8 cellular contexts compared by ENCODE assay signal in the genomic region with DNA sequence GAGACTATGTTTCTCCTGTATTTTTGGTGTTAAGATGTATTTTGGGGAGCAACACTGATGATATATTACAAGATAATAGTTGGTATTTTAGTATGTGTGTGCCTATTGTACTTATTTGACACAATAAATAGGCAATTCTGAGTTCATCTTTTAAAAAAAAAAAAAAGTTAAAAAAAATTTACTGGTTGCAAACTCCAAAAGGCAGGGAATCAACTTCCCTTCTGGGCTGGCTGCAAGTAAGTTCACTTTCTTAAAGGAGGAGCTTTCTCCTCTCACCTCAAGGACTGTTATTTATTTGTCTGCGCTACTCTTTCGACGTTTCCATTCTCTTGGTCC. TPM values are rescaled to one million over a fixed set of nuclear protein-coding genes. Genes with fewer than 3 reads are reported as not detected.
DNase-seq lines count a peak whose midpoint lies in the region; ATAC-seq, FAIRE-seq and TF ChIP-seq lines count a peak whose summit lies in the region.

No MANE protein-coding gene starts in this region.

- TF ChIP-seq CTCF in heart left ventricle (IDR thresholded peaks at IDR 0.05) (no peak), K562 (IDR thresholded peaks at IDR 0.05 in 2 of 3, conservative IDR thresholded peaks at IDR 0.05 in 1 of 3; ENCODE audit: insufficient read depth in 2 of 3, low read depth in 1 of 3, low read length in 3 of 3) (no peak), upper lobe of right lung (IDR thresholded peaks at IDR 0.05) (no peak)

- no peaks in the 10 kb centered on the region for H3K27me3 ChIP-seq in heart left ventricle
- no peaks in the 10 kb centered on the region for H3K27me3 ChIP-seq in K562 (ENCODE audit: control insufficient read depth in 2 of 2, insufficient read depth in 2 of 2, low read length in 2 of 2)
- no peaks in the 10 kb centered on the region for H3K27me3 ChIP-seq in mononuclear cell (ENCODE audit: insufficient read depth, low read length)
- no peaks in the 10 kb centered on the region for H3K27me3 ChIP-seq in upper lobe of right lung

- no peak for TF ChIP-seq RAD21 in K562 (CRISPR knock-in tag; conservative IDR thresholded peaks at IDR 0.05 in 1 of 2, IDR thresholded peaks at IDR 0.05 in 1 of 2)

- no peak for DNase-seq in heart left ventricle
- DNase-seq in Right ventricle myocardium superior: no peak
- DNase-seq in K562 (ENCODE audit: extremely low read depth in 1 of 4, low spot score in 3 of 4): no peak
- DNase-seq in upper lobe of right lung: no peak
- DNase-seq in inferior parietal cortex (ENCODE audit: extremely low spot score): no peak
- no peak for DNase-seq in NCI-H2171 treated with DMSO at 0.1 percent for 48 hours (lab: John Stamatoyannopoulos, UW)

- peak overlapping the region; percentile 83 for H3K4me2 ChIP-seq in K562 (ENCODE audit: insufficient read depth, low read length)

- CTCF ChIA-PET in K562 (lab: Yijun Ruan, JAX; ENCODE audit: low intra/inter-chr PET ratio): no interaction called here

- in situ Hi-C loops in K562 (cut with MboI): no loop called here

- H3K36me3 ChIP-seq in heart left ventricle (peaks cover 0 to 9% (median 0%) of the 10 kb centered on the region in 9 donors), K562 (ENCODE audit: control insufficient read depth, insufficient read depth, low read length) (no peaks in the 10 kb centered on the region; the same call in 2 of the 3 replicates), upper lobe of right lung (no peaks in the 10 kb centered on the region)

- H3K4me3 ChIP-seq in heart left ventricle (peak overlapping the region; percentile 64 to 96 (median 80)), K562 (peak overlapping the region; percentile 86; the same call in 1 of the 2 replicates), mononuclear cell (ENCODE audit: low read length) (peak overlapping the region; percentile 87), upper lobe of right lung (peak overlapping the region; percentile 88)

- ATAC-seq in heart left ventricle (no peak), Right ventricle myocardium superior (ENCODE audit: poor library complexity) (no peak), K562 (no peak), upper lobe of right lung (no peak), GM18868 (IDR thresholded peaks at IDR 0.05; ENCODE audit: unreplicated experiment) (no peak)

- H2AFZ ChIP-seq in K562 (ENCODE audit: low read depth, low read length): peak overlapping the region; percentile 99

- no peak for TF ChIP-seq EP300 in K562 (IDR thresholded peaks at IDR 0.05; ENCODE audit: low read length)

- H3K9ac ChIP-seq in K562 (ENCODE audit: insufficient read depth in 1 of 2, low read depth in 2 of 2, low read length in 2 of 2): peak overlapping the region in 1 of 2 experiments; percentile 26; a peak in 1 of 4 replicates

- H3K4me1 ChIP-seq in heart left ventricle (peaks cover 0 to 48% (median 30%) of the 10 kb centered on the region in 12 donors), K562 (replicated peaks in 1 of 2; ENCODE audit: control insufficient read depth in 2 of 2, insufficient read depth in 2 of 2, low read length in 2 of 2) (peaks cover 5 to 6% of the 10 kb centered on the region in 2 experiments; a peak in 3 of 5 replicates), mononuclear cell (ENCODE audit: insufficient read depth, low read length) (peaks cover 41% of the 10 kb centered on the region), upper lobe of right lung (peaks cover 12% of the 10 kb centered on the region)

- 0 out of 2 replicates have a peak, but pooled peaks cover 3% of the 10 kb centered on the region for H4K20me1 ChIP-seq in K562 (replicated peaks; ENCODE audit: control insufficient read depth, insufficient read depth, low read length)

- no peak for FAIRE-seq in K562 (lab: Jason Lieb, UNC)

- peak overlapping the region in 8 of 12 donors; percentile 12 to 91 (median 81) for H3K27ac ChIP-seq in heart left ventricle
- no peak overlapping the region; the same call in 1 of the 3 replicates for H3K27ac ChIP-seq in K562 (ENCODE audit: extremely low read depth, low read depth, low read length)
- peak overlapping the region; percentile 84 for H3K27ac ChIP-seq in upper lobe of right lung

- intact Hi-C loops in heart left ventricle (cut with DNase I): no loop called here
- intact Hi-C loops in Right ventricle myocardium superior (cut with DNase I): no loop called here
- intact Hi-C loops in K562 (cut with micrococcal nuclease): no loop called here
- intact Hi-C loops in upper lobe of right lung (cut with DNase I): no loop called here

- H3K9me3 ChIP-seq in heart left ventricle: no peaks in the 10 kb centered on the region
- no peaks in the 10 kb centered on the region for H3K9me3 ChIP-seq in K562 (replicated peaks; ENCODE audit: control insufficient read depth, insufficient read depth, low read depth, low read length)
- H3K9me3 ChIP-seq in mononuclear cell (ENCODE audit: low read depth, low read length): no peaks in the 10 kb centered on the region
- no peaks in the 10 kb centered on the region for H3K9me3 ChIP-seq in upper lobe of right lung

- TF ChIP-seq POLR2A in heart left ventricle (IDR thresholded peaks at IDR 0.05) (no peak), K562 (conservative IDR thresholded peaks at IDR 0.05) (no peak)

- BruUV-seq in K562 (replicated peaks; lab: Mats Ljungman, UMichigan): no TSS peak

- peaks cover 28% of the 10 kb centered on the region for H3K79me2 ChIP-seq in K562 (ENCODE audit: control insufficient read depth, insufficient read depth, low read length)

- WGBS in heart left ventricle, 4 donors: 0 to 1% (median 1%) methylated on average over 3 of the region's 3 CpGs
- WGBS in K562 (ENCODE audit: insufficient coverage, low coverage, missing lambda C conversion rate): 0% methylated on average over 2 of the region's 3 CpGs

- H3K9me1 ChIP-seq in K562 (ENCODE audit: control insufficient read depth, insufficient read depth, low read length): no peaks in the 10 kb centered on the region

- POLR2A ChIA-PET in K562 (lab: Yijun Ruan, JAX): interaction anchor here (1.0 kb wide), 1 partner anchor 275 kb away, joined by 3 read pairs; no protein-coding TSS in a partner anchor

TF ChIP-seq in K562, 482 proteins besides CTCF, POLR2A, EP300 and RAD21:
- TF ChIP-seq ZNF384 (IDR thresholded peaks at IDR 0.05; ENCODE audit: low read depth, low read length): peak; percentile 17; the same call in 1 of the 2 replicates
- TF ChIP-seq, protein P1, sequence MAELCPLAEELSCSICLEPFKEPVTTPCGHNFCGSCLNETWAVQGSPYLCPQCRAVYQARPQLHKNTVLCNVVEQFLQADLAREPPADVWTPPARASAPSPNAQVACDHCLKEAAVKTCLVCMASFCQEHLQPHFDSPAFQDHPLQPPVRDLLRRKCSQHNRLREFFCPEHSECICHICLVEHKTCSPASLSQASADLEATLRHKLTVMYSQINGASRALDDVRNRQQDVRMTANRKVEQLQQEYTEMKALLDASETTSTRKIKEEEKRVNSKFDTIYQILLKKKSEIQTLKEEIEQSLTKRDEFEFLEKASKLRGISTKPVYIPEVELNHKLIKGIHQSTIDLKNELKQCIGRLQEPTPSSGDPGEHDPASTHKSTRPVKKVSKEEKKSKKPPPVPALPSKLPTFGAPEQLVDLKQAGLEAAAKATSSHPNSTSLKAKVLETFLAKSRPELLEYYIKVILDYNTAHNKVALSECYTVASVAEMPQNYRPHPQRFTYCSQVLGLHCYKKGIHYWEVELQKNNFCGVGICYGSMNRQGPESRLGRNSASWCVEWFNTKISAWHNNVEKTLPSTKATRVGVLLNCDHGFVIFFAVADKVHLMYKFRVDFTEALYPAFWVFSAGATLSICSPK (IDR thresholded peaks at IDR 0.05; ENCODE audit: borderline replicate concordance): 0 out of 2 replicates have a peak, but pooled peaks have one; percentile 68
- 0 out of 2 replicates have a peak, but pooled peaks have one; percentile 4 for TF ChIP-seq PKNOX1 (IDR thresholded peaks at IDR 0.05)
- TF ChIP-seq ZNF766 (CRISPR knock-in tag; conservative IDR thresholded peaks at IDR 0.05): 0 out of 2 replicates have a peak, but pooled peaks have one; percentile 41
- peak; percentile 6; the same call in 1 of the 2 replicates for TF ChIP-seq SMARCE1 (IDR thresholded peaks at IDR 0.05)
- TF ChIP-seq KLF1 (tag; IDR thresholded peaks at IDR 0.05): no peak
- TF ChIP-seq ARNT (IDR thresholded peaks at IDR 0.05): 0 out of 4 replicates have a peak, but pooled peaks of 1 of the 2 experiments have one; percentile 26
- TF ChIP-seq TAF9B (IDR thresholded peaks at IDR 0.05; ENCODE audit: partially characterized antibody): no peak

RNA-seq across cellular contexts. Expression of gene VPS8, which starts 0.3 kb away (rescaled TPM):
- total RNA-seq in heart left ventricle (100 to 1,000 TPM in 2 of 9 donors, 10 to 100 TPM in 7; 46.0 to 122 (median 75.3) TPM), Right ventricle myocardium superior (51.5 TPM), K562 (2014; rRNA removed) (23.6 and 25.0 TPM in 2 replicates), K562 (2014; rRNA removed; fragmentation: Illumina TruSeq; extraction: Trizol) (35.8 and 38.9 TPM in 2 replicates), K562 (2015; rRNA removed; fragmentation: Illumina TruSeq; extraction: Trizol) (40.0 and 41.0 TPM in 2 replicates), K562 (2021) (30.2 and 30.8 TPM in 2 replicates), mononuclear cell (93.7 TPM), upper lobe of right lung (62.9 TPM)
- polyA plus RNA-seq in heart left ventricle (10 to 100 TPM; 15.7 TPM), K562 (2011; rRNA removed) (30.6 and 31.5 TPM in 2 replicates), K562 (2014; fragmentation: Illumina TruSeq; extraction: Trizol) (20.2 and 23.4 TPM in 2 replicates), K562 (2014; fragmentation: Nextera tagmentation; extraction: Ambion mirVana) (1 to 10 TPM; 7.2 to 9.4 TPM), K562 (2014; rRNA removed) (21.8 and 28.3 TPM in 2 replicates)
- total RNA-seq in K562 (2011; cell fraction: chromatin; rRNA removed; ENCODE audit: low replicate concordance): 103 and 328 TPM in 2 replicates
- 46.2 and 74.2 TPM in 2 replicates for total RNA-seq in K562 (2011; cell fraction: nucleolus; rRNA removed)
- total RNA-seq in K562 (2011; cell fraction: nucleoplasm; rRNA removed): 129 and 198 TPM in 2 replicates
- 7.6 and 12.9 TPM in 2 replicates for polyA plus RNA-seq in K562 (2011; cell fraction: cytosol; rRNA removed)
- polyA plus RNA-seq in K562 (2011; cell fraction: nucleus; rRNA removed): 52.3 and 82.5 TPM in 2 replicates
- 11.9 and 21.8 TPM in 2 replicates for polyA plus RNA-seq in K562 (2012)
- 95.2 and 122 TPM in 2 replicates for polyA minus RNA-seq in K562 (2011; rRNA and poly(A)+ RNA removed)
- 20.7 and 21.6 TPM in 2 replicates for polyA minus RNA-seq in K562 (2011; cell fraction: cytosol; rRNA and poly(A)+ RNA removed)
- polyA minus RNA-seq in K562 (2011; cell fraction: nucleus; rRNA and poly(A)+ RNA removed): 103 and 159 TPM in 2 replicates
